ENCODE assay signal across 10 cellular contexts in genomic region chr1:200307755-200308066, GRCh38.
"Had no signal": no experiment of that assay in that cellular context is flagged by ENCODE, and none has a peak within 500 bp of the region (broad histone marks: within the 10 kb centered on the region; RNA-seq: fewer than 3 reads in every experiment).

No MANE protein-coding gene starts in this region.

- H3K36me3 ChIP-seq: esophagus squamous epithelium, heart left ventricle, ovary, sigmoid colon, suprapubic skin had no signal

- H3K4me3 ChIP-seq: heart left ventricle, ovary, sigmoid colon, suprapubic skin had no signal

- H3K9me3 Mint-ChIP-seq: activated naive CD8-positive, alpha-beta T cell treated with anti-CD3 and anti-CD28 coated beads, Interleukin-2, amount 10 ng/mL, durations not matched to agents 7 days and 5 days had no signal

- ATAC-seq: heart left ventricle had no signal

- H3K36me3 Mint-ChIP-seq: activated naive CD8-positive, alpha-beta T cell treated with anti-CD3 and anti-CD28 coated beads, Interleukin-2, amount 10 ng/mL, durations not matched to agents 7 days and 5 days had no signal

- H3K9me3 ChIP-seq: esophagus squamous epithelium, heart left ventricle, ovary, sigmoid colon, suprapubic skin had no signal

- H3K27me3 Mint-ChIP-seq: activated naive CD8-positive, alpha-beta T cell treated with anti-CD3 and anti-CD28 coated beads, Interleukin-2, amount 10 ng/mL, durations not matched to agents 7 days and 5 days had no signal

- H3K27ac ChIP-seq: esophagus squamous epithelium, heart left ventricle, ovary, sigmoid colon, suprapubic skin had no signal

- H3K4me1 ChIP-seq: suprapubic skin had no signal

- H3K27me3 ChIP-seq: heart left ventricle, ovary, sigmoid colon, suprapubic skin had no signal

- DNase-seq: activated CD4-positive, alpha-beta T cell treated with anti-CD3 and anti-CD28 coated beads, Interleukin-2, amount 50 U/mL, for 4 hours; activated gamma-delta T cell; activated naive CD8-positive, alpha-beta T cell treated with anti-CD3 and anti-CD28 coated beads, Interleukin-2, amount 10 ng/mL, durations not matched to agents 7 days and 5 days; activated T-cell treated with anti-CD3 and anti-CD28 coated beads, Interleukin-2, amount 50 U/mL, for 1 hour; anterior cingulate cortex; esophagus squamous epithelium; heart left ventricle; ovary; sigmoid colon had no signal
